Comparison of ENCODE assay signal across 20 cellular contexts in genomic region chr12:76639646-76640045, GRCh38.
DNase-seq lines count a peak whose midpoint lies in the region; ATAC-seq and TF ChIP-seq lines count a peak whose summit lies in the region.
"Had no signal": no experiment of that assay in that cellular context is flagged by ENCODE, and none has a peak within 500 bp of the region (broad histone marks: within the 10 kb centered on the region; RNA-seq: fewer than 3 reads in every experiment).

No MANE protein-coding gene starts in this region.

- H4K20me1 ChIP-seq in GM23338 (replicated peaks; ENCODE audit: insufficient read depth) = no peaks in the 10 kb centered on the region

- no peaks in the 10 kb centered on the region for H3K79me2 ChIP-seq in GM23338 (replicated peaks; ENCODE audit: insufficient read depth)

- CTCF ChIA-PET in activated CD4-positive, alpha-beta memory T cell treated with anti-CD3 and anti-CD28 coated beads for 36 hours (lab: Charles Lee) = no interaction called here

- H2AFZ ChIP-seq in GM23338 = no peak overlapping the region
- H2AFZ ChIP-seq: GM23248 had no signal

- peak; percentile 60; the same call in 2 of the 3 replicates for ATAC-seq in GM23338
- peak; percentile 28 for ATAC-seq in stimulated activated effector memory CD8-positive, alpha-beta T cell treated with anti-CD3 and anti-CD28 coated beads, Interleukin-12 subunit alpha, Interleukin-12 subunit beta, amount 100 ng/mL, for 72 hours
- no peak for ATAC-seq in HG02623 (IDR thresholded peaks at IDR 0.05; ENCODE audit: unreplicated experiment)
- ATAC-seq: HCT116, K562 had no signal

- intact Hi-C loops in head of caudate nucleus (cut with DNase I) = no loop called here
- intact Hi-C loops in activated CD4-positive, alpha-beta memory T cell treated with anti-CD3 and anti-CD28 coated beads for 36 hours (cut with micrococcal nuclease) = no loop called here

- H3K9me3 Mint-ChIP-seq in GM23338 = no peaks in the 10 kb centered on the region; the same call in 2 of the 3 replicates
- no peaks in the 10 kb centered on the region for H3K9me3 Mint-ChIP-seq in stimulated activated effector memory CD8-positive, alpha-beta T cell treated with anti-CD3 and anti-CD28 coated beads, Interleukin-12 subunit alpha, Interleukin-12 subunit beta, amount 100 ng/mL, for 72 hours
- H3K9me3 Mint-ChIP-seq in activated CD4-positive, alpha-beta memory T cell treated with anti-CD3 and anti-CD28 coated beads for 36 hours = no peaks in the 10 kb centered on the region
- H3K9me3 Mint-ChIP-seq: CD8-positive, alpha-beta memory T cell; HFFc6 had no signal

- H3K4me1 Mint-ChIP-seq in GM23338 = peaks cover 8% of the 10 kb centered on the region
- H3K4me1 Mint-ChIP-seq in stimulated activated effector memory CD8-positive, alpha-beta T cell treated with anti-CD3 and anti-CD28 coated beads, Interleukin-12 subunit alpha, Interleukin-12 subunit beta, amount 100 ng/mL, for 72 hours = no peaks in the 10 kb centered on the region
- peaks cover 4% of the 10 kb centered on the region for H3K4me1 Mint-ChIP-seq in activated CD4-positive, alpha-beta memory T cell treated with anti-CD3 and anti-CD28 coated beads for 36 hours (ENCODE audit: low read depth)
- H3K4me1 Mint-ChIP-seq: CD4-positive, CD25-positive, alpha-beta regulatory T cell; CD8-positive, alpha-beta memory T cell had no signal

- H3K36me3 Mint-ChIP-seq in GM23338 (ENCODE audit: low read depth) = no peaks in the 10 kb centered on the region
- H3K36me3 Mint-ChIP-seq in stimulated activated effector memory CD8-positive, alpha-beta T cell treated with anti-CD3 and anti-CD28 coated beads, Interleukin-12 subunit alpha, Interleukin-12 subunit beta, amount 100 ng/mL, for 72 hours = no peaks in the 10 kb centered on the region
- no peaks in the 10 kb centered on the region for H3K36me3 Mint-ChIP-seq in activated CD4-positive, alpha-beta memory T cell treated with anti-CD3 and anti-CD28 coated beads for 36 hours
- H3K36me3 Mint-ChIP-seq: CD4-positive, CD25-positive, alpha-beta regulatory T cell; CD8-positive, alpha-beta memory T cell had no signal

- H3K27ac Mint-ChIP-seq in GM23338 = no peak overlapping the region
- H3K27ac Mint-ChIP-seq in stimulated activated effector memory CD8-positive, alpha-beta T cell treated with anti-CD3 and anti-CD28 coated beads, Interleukin-12 subunit alpha, Interleukin-12 subunit beta, amount 100 ng/mL, for 72 hours = no peak overlapping the region
- no peak overlapping the region for H3K27ac Mint-ChIP-seq in activated CD4-positive, alpha-beta memory T cell treated with anti-CD3 and anti-CD28 coated beads for 36 hours
- H3K27ac Mint-ChIP-seq: CD8-positive, alpha-beta memory T cell; HFFc6 had no signal

- no peaks in the 10 kb centered on the region for H3K9me3 ChIP-seq in HUES64 (ENCODE audit: insufficient read depth, low read depth, low read length)
- H3K9me3 ChIP-seq: BE2C had no signal

- 70% methylated on average over 6 of the region's 6 CpGs for WGBS in HUES64

- H3K27me3 ChIP-seq in GM23338 (ENCODE audit: insufficient read depth) = no peaks in the 10 kb centered on the region
- H3K27me3 ChIP-seq in HUES64 (ENCODE audit: insufficient read depth, low read length) = no peaks in the 10 kb centered on the region
- H3K27me3 ChIP-seq: BE2C had no signal

- no peak for TF ChIP-seq CTCF in GM23338 (conservative IDR thresholded peaks at IDR 0.05; ENCODE audit: low read depth in 2 of 2)

- no peak overlapping the region for H3K4me2 ChIP-seq in GM23338

- H3K27ac ChIP-seq in GM23338 (ENCODE audit: low read depth) (no peak overlapping the region), HUES64 (ENCODE audit: low read depth, low read length) (0 out of 2 replicates have a peak overlapping the region, but pooled peaks have one; percentile 23)
- H3K27ac ChIP-seq: GM23248 had no signal

- H3K4me3 ChIP-seq in GM23338 (no peak overlapping the region), HUES64 (ENCODE audit: low read length) (no peak overlapping the region)
- H3K4me3 ChIP-seq: GM23248, K562 had no signal

- H3K4me3 Mint-ChIP-seq in GM23338 = no peak overlapping the region
- no peak overlapping the region for H3K4me3 Mint-ChIP-seq in stimulated activated effector memory CD8-positive, alpha-beta T cell treated with anti-CD3 and anti-CD28 coated beads, Interleukin-12 subunit alpha, Interleukin-12 subunit beta, amount 100 ng/mL, for 72 hours
- H3K4me3 Mint-ChIP-seq in activated CD4-positive, alpha-beta memory T cell treated with anti-CD3 and anti-CD28 coated beads for 36 hours = no peak overlapping the region
- H3K4me3 Mint-ChIP-seq: CD4-positive, CD25-positive, alpha-beta regulatory T cell; CD8-positive, alpha-beta memory T cell; HFFc6 had no signal

- H3K4me1 ChIP-seq in GM23338 (ENCODE audit: insufficient read depth) (peaks cover 8% of the 10 kb centered on the region; the same call in 1 of the 2 replicates), HUES64 (ENCODE audit: insufficient read depth, low read length) (peaks cover 11% of the 10 kb centered on the region; the same call in 1 of the 2 replicates)
- H3K4me1 ChIP-seq: BE2C had no signal

- H3K9me2 ChIP-seq in GM23338 (ENCODE audit: insufficient read depth) = no peaks in the 10 kb centered on the region

- no peaks in the 10 kb centered on the region; the same call in 1 of the 2 replicates for H3K36me3 ChIP-seq in GM23338 (ENCODE audit: insufficient read depth)
- H3K36me3 ChIP-seq in HUES64 (ENCODE audit: insufficient read depth, low read length) = no peaks in the 10 kb centered on the region
- H3K36me3 ChIP-seq: BE2C had no signal

- POLR2A ChIA-PET in activated CD4-positive, alpha-beta memory T cell treated with anti-CD3 and anti-CD28 coated beads for 36 hours (lab: Charles Lee) = no interaction called here

- H3F3A ChIP-seq in GM23338 (replicated peaks; ENCODE audit: low read depth) = no peaks in the 10 kb centered on the region

- no peak overlapping the region for H3K9ac ChIP-seq in HUES64 (ENCODE audit: low read depth, low read length)
- H3K9ac ChIP-seq: GM23248 had no signal

- DNase-seq in GM23338 (ENCODE audit: low spot score) (no peak), head of caudate nucleus (peak in 40 of 42 donors; percentile 20 to 91 (median 63)), AG08396 (ENCODE audit: low spot score) (no peak)
- no peak for DNase-seq in stimulated activated effector memory CD8-positive, alpha-beta T cell treated with anti-CD3 and anti-CD28 coated beads, Interleukin-12 subunit alpha, Interleukin-12 subunit beta, amount 100 ng/mL, for 72 hours (ENCODE audit: low spot score in 2 of 2)
- DNase-seq in activated CD4-positive, alpha-beta memory T cell treated with anti-CD3 and anti-CD28 coated beads for 36 hours = no peak
- DNase-seq: 8988T; BE2C; C1 segment of cervical spinal cord; CD4-positive, CD25-positive, alpha-beta regulatory T cell; CD8-positive, alpha-beta memory T cell; COR-L47; DMS 273 treated with DMSO at 0.1 percent for 48 hours; DMS79; GDM1; GM23248; HFFc6 had no signal

- H3K27me3 Mint-ChIP-seq in GM23338 (ENCODE audit: insufficient read depth, low read depth, poor library complexity) = peaks cover 9% of the 10 kb centered on the region
- peaks cover 1% of the 10 kb centered on the region for H3K27me3 Mint-ChIP-seq in activated CD4-positive, alpha-beta memory T cell treated with anti-CD3 and anti-CD28 coated beads for 36 hours

TF ChIP-seq in GM23338, 12 proteins besides CTCF, POLR2A, EP300 and RAD21 (continues in another document):
- TF ChIP-seq, protein P1, sequence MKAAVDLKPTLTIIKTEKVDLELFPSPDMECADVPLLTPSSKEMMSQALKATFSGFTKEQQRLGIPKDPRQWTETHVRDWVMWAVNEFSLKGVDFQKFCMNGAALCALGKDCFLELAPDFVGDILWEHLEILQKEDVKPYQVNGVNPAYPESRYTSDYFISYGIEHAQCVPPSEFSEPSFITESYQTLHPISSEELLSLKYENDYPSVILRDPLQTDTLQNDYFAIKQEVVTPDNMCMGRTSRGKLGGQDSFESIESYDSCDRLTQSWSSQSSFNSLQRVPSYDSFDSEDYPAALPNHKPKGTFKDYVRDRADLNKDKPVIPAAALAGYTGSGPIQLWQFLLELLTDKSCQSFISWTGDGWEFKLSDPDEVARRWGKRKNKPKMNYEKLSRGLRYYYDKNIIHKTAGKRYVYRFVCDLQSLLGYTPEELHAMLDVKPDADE (IDR thresholded peaks at IDR 0.05) = no peak
- TF ChIP-seq JUNB (IDR thresholded peaks at IDR 0.05; ENCODE audit: unreplicated experiment) (no peak), CREB1 (CRISPR knock-in tag; IDR thresholded peaks at IDR 0.05; ENCODE audit: low read depth) (no peak)

Comparison
In these comparisons a context has a peak if more than half of its experiments do, and no peak if none do; other contexts are left out.
1. DNase-seq: peak in head of caudate nucleus (40 of 42); none in GM23338 (single experiment), stimulated activated effector memory CD8-positive, alpha-beta T cell treated with anti-CD3 and anti-CD28 coated beads, Interleukin-12 subunit alpha, Interleukin-12 subunit beta, amount 100 ng/mL, for 72 hours (0 of 2), AG08396 (single experiment) and activated CD4-positive, alpha-beta memory T cell treated with anti-CD3 and anti-CD28 coated beads for 36 hours (single experiment).